ENCODE assay signal across 31 cellular contexts in the genomic region with DNA sequence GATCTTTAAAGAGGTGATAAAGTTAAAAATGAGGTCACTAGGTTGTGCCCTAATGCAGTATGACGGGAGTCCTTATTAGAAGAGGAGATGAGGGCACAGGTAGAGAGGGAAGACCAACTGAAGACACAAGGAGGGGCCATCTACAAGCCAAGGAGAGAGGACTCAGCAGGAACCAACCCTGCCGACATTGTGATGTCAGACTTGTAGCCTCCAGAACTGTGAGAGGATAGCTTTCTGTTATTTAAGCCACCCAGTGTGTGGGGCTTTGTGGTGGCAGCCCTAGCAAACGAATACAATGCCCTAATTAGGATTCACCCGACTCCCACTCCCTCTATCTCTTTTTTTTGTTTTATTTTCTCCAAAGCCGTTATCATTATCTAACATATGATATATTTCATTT. TPM values are rescaled to one million over a fixed set of nuclear protein-coding genes. Genes with fewer than 3 reads are reported as not detected.
"Had no signal": no experiment of that assay in that cellular context is flagged by ENCODE, and none has a peak within 500 bp of the region (broad histone marks: within the 10 kb centered on the region; RNA-seq: fewer than 3 reads in every experiment).

No MANE protein-coding gene starts in this region.

- H3K79me2 ChIP-seq: hepatocyte had no signal

- H3K4me1 ChIP-seq: breast epithelium, colonic mucosa, foreskin keratinocyte had no signal

- H3K27me3 Mint-ChIP-seq: activated B cell treated with CpG ODN at 0.5 μM for 24 hours; activated CD4-positive, alpha-beta T cell treated with anti-CD3 and anti-CD28 coated beads, Interleukin-2, amount 10 ng/mL, durations not matched to agents 7 days and 5 days; activated CD8-positive, alpha-beta T cell treated with anti-CD3 and anti-CD28 coated beads for 36 hours; activated naive CD8-positive, alpha-beta T cell; activated T-helper 17 cell treated with anti-CD3 and anti-CD28 coated beads, Interleukin-2, amount 50 U/mL, for 72 hours had no signal

- H3K27ac Mint-ChIP-seq: activated B cell treated with CpG ODN at 0.5 μM for 24 hours; activated CD4-positive, alpha-beta T cell treated with anti-CD3 and anti-CD28 coated beads, Interleukin-2, amount 10 ng/mL, durations not matched to agents 7 days and 5 days; activated CD8-positive, alpha-beta T cell treated with anti-CD3 and anti-CD28 coated beads for 36 hours; activated naive CD8-positive, alpha-beta T cell; activated T-helper 17 cell treated with anti-CD3 and anti-CD28 coated beads, Interleukin-2, amount 50 U/mL, for 72 hours; brain; T-helper 2 cell treated with Interferon-gamma antibody and Interleukin-4, amounts not matched to agents 5 μg/mL and 100 μg/mL, for 36 hours had no signal

- H3K4me3 Mint-ChIP-seq: activated B cell treated with CpG ODN at 0.5 μM for 24 hours; activated CD4-positive, alpha-beta T cell treated with anti-CD3 and anti-CD28 coated beads, Interleukin-2, amount 10 ng/mL, durations not matched to agents 7 days and 5 days; activated CD8-positive, alpha-beta T cell treated with anti-CD3 and anti-CD28 coated beads for 36 hours; activated naive CD8-positive, alpha-beta T cell; activated T-cell treated with anti-CD3 and anti-CD28 coated beads, Interleukin-2, amount 50 U/mL, for 4 hours; brain; T-helper 2 cell treated with Interferon-gamma antibody and Interleukin-4, amounts not matched to agents 5 μg/mL and 100 μg/mL, for 36 hours had no signal

- H3K27ac ChIP-seq: ascending aorta, breast epithelium, cardiac muscle cell, colonic mucosa, esophagus muscularis mucosa, foreskin keratinocyte, gastrocnemius medialis, heart right ventricle, hepatocyte, WERI-Rb-1 had no signal

- H3K4me3 ChIP-seq: ascending aorta, breast epithelium, cardiac muscle cell, colonic mucosa, esophagus muscularis mucosa, gastrocnemius medialis, heart right ventricle, hepatocyte had no signal

- DNase-seq: activated B cell treated with CpG ODN at 0.5 μM for 24 hours; activated CD4-positive, alpha-beta T cell treated with anti-CD3 and anti-CD28 coated beads, Interleukin-2, amount 10 ng/mL, durations not matched to agents 7 days and 5 days; activated CD4-positive, alpha-beta T cell treated with anti-CD3 and anti-CD28 coated beads, Interleukin-2, amount 50 U/mL, for 4 hours; activated CD8-positive, alpha-beta memory T cell treated with anti-CD3 and anti-CD28 coated beads for 24 hours; activated effector memory CD4-positive, alpha-beta T cell treated with Interleukin-2 at 50 U/mL for 16 hours; activated gamma-delta T cell treated with Interleukin-2 at 50 U/mL for 16 hours; activated naive CD4-positive, alpha-beta T cell treated with anti-CD3 and anti-CD28 coated beads, Interleukin-2, amount 50 U/mL, for 16 hours; activated naive CD4-positive, alpha-beta T cell treated with Interleukin-2 at 50 U/mL for 16 hours; activated T-cell treated with anti-CD3 and anti-CD28 coated beads, Interleukin-2, amount 50 U/mL, for 4 hours; central memory CD4-positive, alpha-beta T cell; cerebellar nuclear complex; colonic mucosa; effector CD8-positive, alpha-beta T cell; erythroblast; foreskin keratinocyte; gastrocnemius medialis; heart right ventricle; T1000; WERI-Rb-1 had no signal

- H3K9me3 ChIP-seq: ascending aorta, breast epithelium, colonic mucosa, esophagus muscularis mucosa, gastrocnemius medialis, heart right ventricle had no signal

- ATAC-seq: foreskin keratinocyte, gastrocnemius medialis, heart right ventricle had no signal

- H3K36me3 ChIP-seq: ascending aorta, breast epithelium, cardiac muscle cell, colonic mucosa, esophagus muscularis mucosa, gastrocnemius medialis, heart right ventricle, WERI-Rb-1 had no signal

- H3K9me3 Mint-ChIP-seq: activated B cell treated with CpG ODN at 0.5 μM for 24 hours; activated CD8-positive, alpha-beta T cell treated with anti-CD3 and anti-CD28 coated beads for 36 hours; activated T-cell treated with anti-CD3 and anti-CD28 coated beads, Interleukin-2, amount 50 U/mL, for 4 hours; activated T-helper 17 cell treated with anti-CD3 and anti-CD28 coated beads, Interleukin-2, amount 50 U/mL, for 72 hours; brain; T-helper 2 cell treated with Interferon-gamma antibody and Interleukin-4, amounts not matched to agents 5 μg/mL and 100 μg/mL, for 36 hours had no signal

- H3K27me3 ChIP-seq: ascending aorta, breast epithelium, cardiac muscle cell, colonic mucosa, esophagus muscularis mucosa, foreskin keratinocyte, gastrocnemius medialis, heart right ventricle, hepatocyte had no signal

- H2AFZ ChIP-seq: hepatocyte had no signal

- H3K4me2 ChIP-seq: hepatocyte had no signal

- H3K36me3 Mint-ChIP-seq: brain had no signal

RNA-seq across cellular contexts. Expression of a gene that starts 7.9 kb away (rescaled TPM):
- total RNA-seq: activated B cell treated with CpG ODN at 0.5 μM for 24 hours; activated CD8-positive, alpha-beta T cell treated with anti-CD3 and anti-CD28 coated beads for 36 hours; ascending aorta; breast epithelium; cardiac muscle cell; colonic mucosa; dermis microvascular lymphatic vessel endothelial cell; esophagus muscularis mucosa; foreskin keratinocyte; gastrocnemius medialis; glomerular endothelial cell; heart right ventricle; hepatocyte had no signal
- polyA plus RNA-seq: cardiac muscle cell, foreskin keratinocyte, heart right ventricle, hepatocyte had no signal

RNA-seq across cellular contexts. Expression of a gene that starts 19.9 kb away (rescaled TPM):
- total RNA-seq: activated B cell treated with CpG ODN at 0.5 μM for 24 hours; activated CD8-positive, alpha-beta T cell treated with anti-CD3 and anti-CD28 coated beads for 36 hours; ascending aorta; breast epithelium; cardiac muscle cell; colonic mucosa; dermis microvascular lymphatic vessel endothelial cell; esophagus muscularis mucosa; foreskin keratinocyte; gastrocnemius medialis; glomerular endothelial cell; heart right ventricle; hepatocyte had no signal
- polyA plus RNA-seq: cardiac muscle cell, foreskin keratinocyte, heart right ventricle, hepatocyte had no signal
